In the genomic region with DNA sequence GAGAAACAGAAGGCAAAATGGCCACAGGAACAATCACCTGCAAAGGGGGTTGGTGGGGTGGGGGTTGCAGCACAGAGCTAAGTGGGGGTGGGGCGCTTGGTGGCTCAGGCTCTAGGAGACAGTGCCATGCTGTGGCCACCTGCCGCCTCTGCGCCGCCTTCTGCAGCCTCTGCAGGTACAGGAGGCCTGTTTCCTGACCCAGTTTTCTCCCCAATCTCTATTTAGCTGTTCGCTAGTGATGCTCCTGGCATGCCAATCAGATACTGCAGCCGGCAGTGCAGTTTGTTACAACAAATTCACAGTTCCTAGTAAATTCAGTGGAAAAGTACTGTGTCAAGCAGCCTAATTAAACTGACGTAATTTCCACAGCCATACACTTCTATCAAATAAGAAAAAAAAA, we compare ENCODE assay signal across 8 cellular contexts.
DNase-seq lines count a peak whose midpoint lies in the region; ATAC-seq, FAIRE-seq and TF ChIP-seq lines count a peak whose summit lies in the region.

No MANE protein-coding gene starts in this region.

- H3K23me2 ChIP-seq in H1 (ENCODE audit: low read depth, low read length), result no peaks in the 10 kb centered on the region

- H3K4me2 ChIP-seq in H1 (ENCODE audit: insufficient read depth in 1 of 2, low read depth in 2 of 2, low read length in 2 of 2) (peak overlapping the region; percentile 8 to 26; a peak in 1 of 4 replicates), osteoblast (ENCODE audit: insufficient read depth, low read length) (no peak overlapping the region)

- H3K9ac ChIP-seq in H1 (replicated peaks in 1 of 4; ENCODE audit: extremely low read depth in 1 of 4, low read depth in 3 of 4, low read length in 3 of 4), result no peak overlapping the region

- H2BK120ac ChIP-seq in H1 (replicated peaks; ENCODE audit: low read depth, low read length), result no peak overlapping the region

- H4K20me1 ChIP-seq in H1 (replicated peaks in 1 of 2; ENCODE audit: control insufficient read depth in 1 of 2, insufficient read depth in 2 of 2, low read length in 2 of 2) (no peaks in the 10 kb centered on the region), osteoblast (ENCODE audit: insufficient read depth, low read length) (no peaks in the 10 kb centered on the region)

- TF ChIP-seq EP300 in H1 (IDR thresholded peaks at IDR 0.05; ENCODE audit: borderline replicate concordance in 1 of 2, low read depth in 2 of 2, low read length in 2 of 2), result no peak

- H3K4ac ChIP-seq in H1 (replicated peaks; ENCODE audit: insufficient read length, low read depth, low read length), result no peak overlapping the region

- H2BK20ac ChIP-seq in H1 (ENCODE audit: low read length), result no peak overlapping the region

- H3K27ac Mint-ChIP-seq in stimulated activated naive B cell treated with anti-CD40 and anti-IgM and Interleukin-4, amounts not matched to agents 10 μg/mL and 1 μg/mL and 100 μg/mL, for 72 hours, result no peak overlapping the region

- H3K18ac ChIP-seq in H1 (ENCODE audit: extremely low read depth, low read length), result no peak overlapping the region

- no peak overlapping the region for H4K8ac ChIP-seq in H1 (ENCODE audit: extremely low read depth, insufficient read depth, low read length)

- H2AFZ ChIP-seq in H1 (ENCODE audit: low read length) (no peak overlapping the region), osteoblast (ENCODE audit: low read length) (no peak overlapping the region)

- WGBS in H1 (ENCODE audit: extremely low coverage in 1 of 2, insufficient coverage in 1 of 2, insufficient read length in 1 of 2, insufficient replicate concordance in 2 of 2, low coverage in 1 of 2, low lambda C conversion rate in 2 of 2, missing lambda C conversion rate in 1 of 2), 2 experiments, result 33% methylated on average over 7 of the region's 7 CpGs; no CpG with 5 or more reads in 1 of the 2 experiments

- peak overlapping the region in 1 of 4 experiments; percentile 20; a peak in 1 of 8 replicates for H3K4me3 ChIP-seq in H1 (ENCODE audit: extremely low read depth in 1 of 4, insufficient read depth in 2 of 4, low read depth in 3 of 4, low read length in 4 of 4)
- H3K4me3 ChIP-seq in osteoblast (ENCODE audit: insufficient read depth, low read length), result no peak overlapping the region

- TF ChIP-seq POLR2A in H1 (IDR thresholded peaks at IDR 0.05; ENCODE audit: control extremely low read depth in 1 of 2, low read depth in 2 of 2, low read length in 2 of 2), result no peak

- no peaks in the 10 kb centered on the region for H3K9me3 Mint-ChIP-seq in stimulated activated naive B cell treated with anti-CD40 and anti-IgM and Interleukin-4, amounts not matched to agents 10 μg/mL and 1 μg/mL and 100 μg/mL, for 72 hours

- no peak overlapping the region for H2AK5ac ChIP-seq in H1 (ENCODE audit: low read depth, low read length)

- H3K36me3 ChIP-seq in H1 (ENCODE audit: control insufficient read depth in 2 of 4, insufficient read depth in 4 of 4, low read length in 3 of 4), result no peaks in the 10 kb centered on the region
- no peaks in the 10 kb centered on the region for H3K36me3 ChIP-seq in osteoblast (ENCODE audit: insufficient read depth, low read length)

- no peak overlapping the region for H2BK5ac ChIP-seq in H1 (ENCODE audit: low read depth, low read length)

- peak; percentile 13 for DNase-seq in NCI-H345 (lab: John Stamatoyannopoulos, UW)
- DNase-seq in NCI-H345 treated with DMSO at 0.1 percent for 48 hours (lab: John Stamatoyannopoulos, UW; ENCODE audit: unreplicated experiment), result no peak
- peak; percentile 12 for DNase-seq in NCI-H510A treated with DMSO at 0.1 percent for 48 hours (lab: John Stamatoyannopoulos, UW)
- DNase-seq in H1 (ENCODE audit: low read depth in 1 of 2, low spot score in 2 of 2), result peak; percentile 70 to 73
- DNase-seq in retina, result peak; percentile 22
- no peak for DNase-seq in stimulated activated naive B cell treated with anti-CD40 and anti-IgM and Interleukin-4, amounts not matched to agents 10 μg/mL and 1 μg/mL and 100 μg/mL, for 72 hours
- no peak for DNase-seq in osteoblast (ENCODE audit: insufficient read length, low spot score, missing footprints)

- no peaks in the 10 kb centered on the region for H3K9me3 ChIP-seq in H1 (ENCODE audit: insufficient read depth in 2 of 2, low read depth in 1 of 2, low read length in 1 of 2)
- H3K9me3 ChIP-seq in osteoblast (ENCODE audit: low read depth, low read length), result no peaks in the 10 kb centered on the region

- H4K5ac ChIP-seq in H1 (ENCODE audit: insufficient read length, low read depth, low read length), result no peak overlapping the region

- H2BK15ac ChIP-seq in H1 (ENCODE audit: low read length), result no peak overlapping the region

- no peak overlapping the region for H3K4me3 Mint-ChIP-seq in stimulated activated naive B cell treated with anti-CD40 and anti-IgM and Interleukin-4, amounts not matched to agents 10 μg/mL and 1 μg/mL and 100 μg/mL, for 72 hours

- no peaks in the 10 kb centered on the region for H3K27me3 ChIP-seq in H1 (replicated peaks in 1 of 4; ENCODE audit: control insufficient read depth in 3 of 4, extremely low read depth in 1 of 4, insufficient read depth in 3 of 4, low read length in 3 of 4)
- no peaks in the 10 kb centered on the region for H3K27me3 ChIP-seq in osteoblast (ENCODE audit: insufficient read depth, low read length)

- no peaks in the 10 kb centered on the region for H3K27me3 Mint-ChIP-seq in stimulated activated naive B cell treated with anti-CD40 and anti-IgM and Interleukin-4, amounts not matched to agents 10 μg/mL and 1 μg/mL and 100 μg/mL, for 72 hours

- no peak overlapping the region for H4K91ac ChIP-seq in H1 (replicated peaks; ENCODE audit: insufficient read length, low read length)

- CTCF ChIA-PET in H1 (lab: Charles Lee; ENCODE audit: partially characterized antibody), result interaction anchor here (0.7 to 6.7 kb wide), 52 partner anchors 8 to 313 kb away, joined by 3 to 51 read pairs (median 6); partner anchors contain the start of gene MYOD1

- POLR2A ChIA-PET in H1 (lab: Charles Lee; ENCODE audit: partially characterized antibody), result interaction anchor here (1.0 to 2.4 kb wide), 4 partner anchors 11 to 194 kb away, joined by 4 to 10 read pairs (median 4); no protein-coding TSS in a partner anchor

- H3K4me1 ChIP-seq in H1 (replicated peaks in 1 of 4; ENCODE audit: control insufficient read depth in 3 of 4, insufficient read depth in 4 of 4, low read length in 3 of 4) (peaks cover 4 to 10% (median 6%) of the 10 kb centered on the region in 4 experiments; a peak in 6 of 7 replicates), osteoblast (ENCODE audit: insufficient read depth, low read length) (no peaks in the 10 kb centered on the region)

- no peak for ATAC-seq in HG03196 (IDR thresholded peaks at IDR 0.05; ENCODE audit: unreplicated experiment)
- ATAC-seq in stimulated activated naive B cell treated with anti-CD40 and anti-IgM and Interleukin-4, amounts not matched to agents 10 μg/mL and 1 μg/mL and 100 μg/mL, for 72 hours (replicated peaks), result no peak

- peaks cover 15 to 32% of the 10 kb centered on the region in 2 donors for H3K36me3 Mint-ChIP-seq in stimulated activated naive B cell treated with anti-CD40 and anti-IgM and Interleukin-4, amounts not matched to agents 10 μg/mL and 1 μg/mL and 100 μg/mL, for 72 hours

- H3K4me1 Mint-ChIP-seq in stimulated activated naive B cell treated with anti-CD40 and anti-IgM and Interleukin-4, amounts not matched to agents 10 μg/mL and 1 μg/mL and 100 μg/mL, for 72 hours, result peaks cover 19 to 32% of the 10 kb centered on the region in 2 donors

- H2BK12ac ChIP-seq in H1 (ENCODE audit: low read depth, low read length), result no peak overlapping the region

- no peak overlapping the region for H3K56ac ChIP-seq in H1 (replicated peaks; ENCODE audit: insufficient read length, low read depth, low read length)

- H3K14ac ChIP-seq in H1 (ENCODE audit: insufficient read length), result no peak overlapping the region

- peak; percentile 74 to 79 for TF ChIP-seq RAD21 in H1 (IDR thresholded peaks at IDR 0.05 in 1 of 2, conservative IDR thresholded peaks at IDR 0.05 in 1 of 2; ENCODE audit: low read depth in 2 of 2, low read length in 2 of 2)

- TF ChIP-seq CTCF in H1 (IDR thresholded peaks at IDR 0.05; ENCODE audit: control extremely low read depth in 1 of 3, insufficient read depth in 1 of 3, low read depth in 1 of 3, low read length in 3 of 3) (peak; percentile 62 to 86 (median 67)), osteoblast (IDR thresholded peaks at IDR 0.05; ENCODE audit: extremely low read depth, low read depth, low read length) (no peak)

- H3K79me2 ChIP-seq in H1 (ENCODE audit: control insufficient read depth in 1 of 2, insufficient read depth in 2 of 2, low read length in 2 of 2), result no peaks in the 10 kb centered on the region
- no peaks in the 10 kb centered on the region for H3K79me2 ChIP-seq in osteoblast (ENCODE audit: insufficient read depth, low read length)

- H3K27ac ChIP-seq in H1 (ENCODE audit: low read depth, low read length), result no peak overlapping the region
- no peak overlapping the region for H3K27ac ChIP-seq in osteoblast (ENCODE audit: low read depth, low read length)

- no peak overlapping the region for H3K23ac ChIP-seq in H1 (ENCODE audit: insufficient read length)

- no peaks in the 10 kb centered on the region for H3K79me1 ChIP-seq in H1 (ENCODE audit: low read depth, low read length)

- no peak for FAIRE-seq in H1 (lab: Jason Lieb, UNC)

TF ChIP-seq in H1, 55 proteins besides CTCF, POLR2A, EP300 and RAD21:
- TF ChIP-seq JUN (IDR thresholded peaks at IDR 0.05; ENCODE audit: low read depth, low read length) (no peak), CHD2 (IDR thresholded peaks at IDR 0.05; ENCODE audit: low read length) (peak; percentile 36; the same call in 1 of the 2 replicates), TAF7 (optimal IDR thresholded peaks at IDR 0.05; ENCODE audit: borderline replicate concordance, low read depth, low read length) (no peak)
- TF ChIP-seq, protein P1, sequence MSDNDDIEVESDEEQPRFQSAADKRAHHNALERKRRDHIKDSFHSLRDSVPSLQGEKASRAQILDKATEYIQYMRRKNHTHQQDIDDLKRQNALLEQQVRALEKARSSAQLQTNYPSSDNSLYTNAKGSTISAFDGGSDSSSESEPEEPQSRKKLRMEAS (IDR thresholded peaks at IDR 0.05), result peak; percentile 14; the same call in 1 of the 2 replicates

Comparison
In these comparisons a context has a peak if more than half of its experiments do, and no peak if none do; other contexts are left out.
1. DNase-seq: peak in NCI-H345 (single experiment), NCI-H510A treated with DMSO at 0.1 percent for 48 hours (single experiment), H1 (2 of 2) and retina (single experiment); none in NCI-H345 treated with DMSO at 0.1 percent for 48 hours (single experiment), stimulated activated naive B cell treated with anti-CD40 and anti-IgM and Interleukin-4, amounts not matched to agents 10 μg/mL and 1 μg/mL and 100 μg/mL, for 72 hours (single experiment) and osteoblast (single experiment).